ENCODE assay signal across 28 cellular contexts in the genomic region with DNA sequence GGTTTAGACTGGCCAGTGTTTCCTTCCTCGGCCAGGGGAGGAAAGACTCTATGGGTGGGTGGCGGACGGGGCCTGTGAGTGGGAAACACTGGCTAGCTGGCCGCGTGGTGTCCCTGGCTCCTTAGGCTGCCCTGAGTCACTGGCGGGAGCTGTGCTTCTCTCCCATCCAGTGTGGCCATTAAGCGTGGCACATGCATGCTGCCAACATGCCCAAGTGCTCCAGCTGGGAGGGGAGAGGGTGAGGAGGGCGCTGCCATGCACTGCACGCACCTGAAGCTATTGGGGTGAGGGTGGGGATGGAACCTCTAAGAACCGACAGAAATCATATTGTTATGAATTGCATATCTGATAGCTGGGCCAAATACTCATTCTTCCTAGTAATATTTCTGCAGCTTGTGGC.
"Had no signal": no experiment of that assay in that cellular context is flagged by ENCODE, and none has a peak within 500 bp of the region (broad histone marks: within the 10 kb centered on the region; RNA-seq: fewer than 3 reads in every experiment).

No MANE protein-coding gene starts in this region.

- H3K4me2 ChIP-seq: neural progenitor cell, smooth muscle cell had no signal

- ATAC-seq: naive thymus-derived CD8-positive, alpha-beta T cell; natural killer cell treated with Interleukin-12 subunit alpha and Interleukin-12 subunit beta and Interleukin-15 and Interleukin-18, amount 100 ng/mL, for 72 hours; pancreas; stimulated activated naive CD8-positive, alpha-beta T cell treated with anti-CD3 and anti-CD28 coated beads, Interleukin-15, amount 100 ng/mL, for 72 hours; stimulated activated naive CD8-positive, alpha-beta T cell treated with anti-CD3 and anti-CD28 coated beads, Interleukin-15, Interleukin-2, amounts not matched to agents 100 U/mL and 50 U/mL, for 24 hours had no signal

- H3K4me1 ChIP-seq: neural progenitor cell, pancreas, prostate gland, right atrium auricular region, right lobe of liver, suprapubic skin, testis, tibial artery, transverse colon, upper lobe of left lung, uterus had no signal

- H3K27me3 ChIP-seq: neural progenitor cell, neutrophil, pancreas, right atrium auricular region, right lobe of liver, suprapubic skin, testis, tibial artery, transverse colon, upper lobe of left lung, uterus had no signal

- H3K4me1 Mint-ChIP-seq: naive thymus-derived CD8-positive, alpha-beta T cell; neural progenitor cell; stimulated activated effector memory CD8-positive, alpha-beta T cell treated with anti-CD3 and anti-CD28 coated beads, Interleukin-12 subunit alpha, Interleukin-12 subunit beta, amount 100 ng/mL, for 72 hours; stimulated activated naive CD8-positive, alpha-beta T cell treated with anti-CD3 and anti-CD28 coated beads, Interleukin-15, amount 100 ng/mL, for 72 hours had no signal

- DNase-seq: naive B cell; naive thymus-derived CD8-positive, alpha-beta T cell; nucleus accumbens; pancreas; retina; right lobe of liver; stimulated activated CD4-positive, alpha-beta T cell treated with anti-CD3 and anti-CD28 coated beads, Interleukin-15, amount 100 ng/mL, for 24 hours; stimulated activated CD4-positive, alpha-beta T cell treated with anti-CD3 and anti-CD28 coated beads, Interleukin-2, amount 100 ng/mL, for 24 hours; stimulated activated CD4-positive, alpha-beta T cell treated with anti-CD3 and anti-CD28 coated beads, Interleukin-2, amount 100 ng/mL, for 48 hours; stimulated activated CD4-positive, alpha-beta T cell treated with anti-CD3 and anti-CD28 coated beads, Interleukin-4, amount 100 ng/mL, for 24 hours; stimulated activated naive CD4-positive, alpha-beta T cell; stimulated activated naive CD8-positive, alpha-beta T cell treated with anti-CD3 and anti-CD28 coated beads, Interleukin-15, amount 100 ng/mL, for 72 hours; stimulated activated naive CD8-positive, alpha-beta T cell treated with anti-CD3 and anti-CD28 coated beads, Interleukin-15, Interleukin-2, amounts not matched to agents 100 U/mL and 50 U/mL, for 24 hours; substantia nigra; testis; tibial artery; transverse colon; uterus had no signal

- H3K36me3 ChIP-seq: neural progenitor cell, neutrophil, pancreas, prostate gland, right atrium auricular region, right lobe of liver, suprapubic skin, tibial artery, transverse colon, upper lobe of left lung, uterus had no signal

- H3K27ac ChIP-seq: neural progenitor cell, neutrophil, pancreas, prostate gland, right atrium auricular region, right lobe of liver, skin epidermis, suprapubic skin, testis, tibial artery, transverse colon, upper lobe of left lung, uterus had no signal

- H3K27me3 Mint-ChIP-seq: naive B cell; naive thymus-derived CD8-positive, alpha-beta T cell; natural killer cell treated with Interleukin-12 subunit alpha and Interleukin-12 subunit beta and Interleukin-15 and Interleukin-18, amount 100 ng/mL, for 72 hours; stimulated activated naive CD8-positive, alpha-beta T cell treated with anti-CD3 and anti-CD28 coated beads, Interleukin-15, amount 100 ng/mL, for 72 hours had no signal

- H3K27ac Mint-ChIP-seq: naive B cell; naive thymus-derived CD8-positive, alpha-beta T cell; natural killer cell treated with Interleukin-12 subunit alpha and Interleukin-12 subunit beta and Interleukin-15 and Interleukin-18, amount 100 ng/mL, for 72 hours; neural progenitor cell; stimulated activated effector memory CD8-positive, alpha-beta T cell treated with anti-CD3 and anti-CD28 coated beads, Interleukin-12 subunit alpha, Interleukin-12 subunit beta, amount 100 ng/mL, for 72 hours; stimulated activated naive CD8-positive, alpha-beta T cell treated with anti-CD3 and anti-CD28 coated beads, Interleukin-15, amount 100 ng/mL, for 72 hours had no signal

- H3K9me3 Mint-ChIP-seq: neural progenitor cell had no signal

- H3K9ac ChIP-seq: neural progenitor cell had no signal

- FAIRE-seq: pancreas had no signal

- H3K4me3 Mint-ChIP-seq: naive B cell; naive thymus-derived CD8-positive, alpha-beta T cell; natural killer cell treated with Interleukin-12 subunit alpha and Interleukin-12 subunit beta and Interleukin-15 and Interleukin-18, amount 100 ng/mL, for 72 hours; neural progenitor cell; stimulated activated effector memory CD8-positive, alpha-beta T cell treated with anti-CD3 and anti-CD28 coated beads, Interleukin-12 subunit alpha, Interleukin-12 subunit beta, amount 100 ng/mL, for 72 hours; stimulated activated naive CD8-positive, alpha-beta T cell treated with anti-CD3 and anti-CD28 coated beads, Interleukin-15, amount 100 ng/mL, for 72 hours had no signal

- H3K9me3 ChIP-seq: neutrophil, pancreas, prostate gland, right lobe of liver, testis, transverse colon had no signal

- H3K4me3 ChIP-seq: neural progenitor cell, pancreas, prostate gland, right atrium auricular region, right lobe of liver, skin epidermis, smooth muscle cell, suprapubic skin, testis, tibial artery, transverse colon, upper lobe of left lung, uterus had no signal

- H3K36me3 Mint-ChIP-seq: naive B cell; naive thymus-derived CD8-positive, alpha-beta T cell; natural killer cell treated with Interleukin-12 subunit alpha and Interleukin-12 subunit beta and Interleukin-15 and Interleukin-18, amount 100 ng/mL, for 72 hours; neural progenitor cell; stimulated activated effector memory CD8-positive, alpha-beta T cell treated with anti-CD3 and anti-CD28 coated beads, Interleukin-12 subunit alpha, Interleukin-12 subunit beta, amount 100 ng/mL, for 72 hours had no signal

- H2AFZ ChIP-seq: neural progenitor cell had no signal
